ENCODE assay signal across 10 cellular contexts in genomic region chr16:78227855-78228254, GRCh38.
DNase-seq lines count a peak whose midpoint lies in the region; ATAC-seq, FAIRE-seq and TF ChIP-seq lines count a peak whose summit lies in the region.
"Had no signal": no experiment of that assay in that cellular context is flagged by ENCODE, and none has a peak within 500 bp of the region (broad histone marks: within the 10 kb centered on the region; RNA-seq: fewer than 3 reads in every experiment).

No MANE protein-coding gene starts in this region.

- H2BK20ac ChIP-seq in H1 (ENCODE audit: low read length), result no peak overlapping the region

- no peaks in the 10 kb centered on the region; a peak in 1 of 7 replicates for H3K4me1 ChIP-seq in H1 (replicated peaks in 1 of 4; ENCODE audit: control insufficient read depth in 3 of 4, insufficient read depth in 4 of 4, low read length in 3 of 4)

- CTCF ChIA-PET in H1 (lab: Charles Lee; ENCODE audit: partially characterized antibody), result interaction anchor here (0.6 to 2.8 kb wide), 6 partner anchors 12 to 229 kb away, joined by 3 to 9 read pairs (median 3); no protein-coding TSS in a partner anchor

- peak; percentile 58 for ATAC-seq in sciatic nerve
- ATAC-seq in GM18511 (IDR thresholded peaks at IDR 0.05; ENCODE audit: unreplicated experiment), result no peak

- H3K36me3 ChIP-seq in H1 (ENCODE audit: control insufficient read depth in 2 of 4, insufficient read depth in 4 of 4, low read length in 3 of 4), result no peaks in the 10 kb centered on the region

- TF ChIP-seq POLR2A in H1 (IDR thresholded peaks at IDR 0.05; ENCODE audit: control extremely low read depth in 1 of 2, low read depth in 2 of 2, low read length in 2 of 2), result no peak

- no peak overlapping the region for H3K56ac ChIP-seq in H1 (replicated peaks; ENCODE audit: insufficient read length, low read depth, low read length)

- POLR2A ChIA-PET in H1 (lab: Charles Lee; ENCODE audit: partially characterized antibody), result no interaction called here

- no peak overlapping the region for H2BK120ac ChIP-seq in H1 (replicated peaks; ENCODE audit: low read depth, low read length)

- no peak overlapping the region for H4K5ac ChIP-seq in H1 (ENCODE audit: insufficient read length, low read depth, low read length)

- no peak overlapping the region for H3K9ac ChIP-seq in H1 (replicated peaks in 1 of 4; ENCODE audit: extremely low read depth in 1 of 4, low read depth in 3 of 4, low read length in 3 of 4)

- no peak overlapping the region for H3K4me2 ChIP-seq in H1 (ENCODE audit: insufficient read depth in 1 of 2, low read depth in 2 of 2, low read length in 2 of 2)

- H3K14ac ChIP-seq in H1 (ENCODE audit: insufficient read length), result no peak overlapping the region

- H2BK15ac ChIP-seq in H1 (ENCODE audit: low read length), result no peak overlapping the region

- H3K23ac ChIP-seq in H1 (ENCODE audit: insufficient read length), result no peak overlapping the region

- H2AFZ ChIP-seq in H1 (ENCODE audit: low read length), result no peak overlapping the region

- peak; percentile 29 for DNase-seq in NCI-H510A treated with DMSO at 0.1 percent for 48 hours (lab: John Stamatoyannopoulos, UW)
- no peak for DNase-seq in NCI-H510A (lab: John Stamatoyannopoulos, UW)
- peak; percentile 16 for DNase-seq in NCI-H526 treated with DMSO at 0.1 percent for 48 hours (lab: John Stamatoyannopoulos, UW)
- DNase-seq in H1 (ENCODE audit: low read depth in 1 of 2, low spot score in 2 of 2), result peak in 1 of 2 experiments; percentile 43
- DNase-seq in sciatic nerve (ENCODE audit: low spot score), result no peak
- DNase-seq in HT-29 (ENCODE audit: low spot score), result no peak
- no peak for DNase-seq in GM19238 (ENCODE audit: insufficient read length, low spot score)
- DNase-seq: amygdala had no signal

- no peak overlapping the region for H3K27ac ChIP-seq in H1 (ENCODE audit: low read depth, low read length)

- H3K79me1 ChIP-seq in H1 (ENCODE audit: low read depth, low read length), result no peaks in the 10 kb centered on the region

- H2AK5ac ChIP-seq in H1 (ENCODE audit: low read depth, low read length), result no peak overlapping the region

- no peaks in the 10 kb centered on the region for H3K23me2 ChIP-seq in H1 (ENCODE audit: low read depth, low read length)

- no peak overlapping the region for H2BK5ac ChIP-seq in H1 (ENCODE audit: low read depth, low read length)

- no peak overlapping the region for H3K4me3 ChIP-seq in H1 (ENCODE audit: extremely low read depth in 1 of 4, insufficient read depth in 2 of 4, low read depth in 3 of 4, low read length in 4 of 4)

- H3K79me2 ChIP-seq in H1 (ENCODE audit: control insufficient read depth in 1 of 2, insufficient read depth in 2 of 2, low read length in 2 of 2), result no peaks in the 10 kb centered on the region

- no peak overlapping the region for H3K4ac ChIP-seq in H1 (replicated peaks; ENCODE audit: insufficient read length, low read depth, low read length)

- no peak for TF ChIP-seq EP300 in H1 (IDR thresholded peaks at IDR 0.05; ENCODE audit: borderline replicate concordance in 1 of 2, low read depth in 2 of 2, low read length in 2 of 2)

- H2BK12ac ChIP-seq in H1 (ENCODE audit: low read depth, low read length), result no peak overlapping the region

- H3K9me3 ChIP-seq in H1 (ENCODE audit: insufficient read depth in 2 of 2, low read depth in 1 of 2, low read length in 1 of 2), result no peaks in the 10 kb centered on the region

- peak; percentile 36 for FAIRE-seq in H1 (lab: Jason Lieb, UNC)
- FAIRE-seq: islet of Langerhans had no signal

- intact Hi-C loops in sciatic nerve (cut with DNase I), result no loop called here

- H4K20me1 ChIP-seq in H1 (replicated peaks in 1 of 2; ENCODE audit: control insufficient read depth in 1 of 2, insufficient read depth in 2 of 2, low read length in 2 of 2), result no peaks in the 10 kb centered on the region

- no peak overlapping the region for H4K91ac ChIP-seq in H1 (replicated peaks; ENCODE audit: insufficient read length, low read length)

- TF ChIP-seq CTCF in H1 (IDR thresholded peaks at IDR 0.05; ENCODE audit: control extremely low read depth in 1 of 3, insufficient read depth in 1 of 3, low read depth in 1 of 3, low read length in 3 of 3), result peak in 2 of 3 experiments; percentile 41 to 43; a peak in 3 of 4 replicates

- peak; percentile 85 to 86 for TF ChIP-seq RAD21 in H1 (IDR thresholded peaks at IDR 0.05 in 1 of 2, conservative IDR thresholded peaks at IDR 0.05 in 1 of 2; ENCODE audit: low read depth in 2 of 2, low read length in 2 of 2)

- 89% methylated on average over 3 of the region's 3 CpGs; no CpG with 5 or more reads in 1 of the 2 experiments for WGBS in H1 (ENCODE audit: extremely low coverage in 1 of 2, insufficient coverage in 1 of 2, insufficient read length in 1 of 2, insufficient replicate concordance in 2 of 2, low coverage in 1 of 2, low lambda C conversion rate in 2 of 2, missing lambda C conversion rate in 1 of 2), 2 experiments

- H3K27me3 ChIP-seq in H1 (replicated peaks in 1 of 4; ENCODE audit: control insufficient read depth in 3 of 4, extremely low read depth in 1 of 4, insufficient read depth in 3 of 4, low read length in 3 of 4), result no peaks in the 10 kb centered on the region

- no peak overlapping the region for H4K8ac ChIP-seq in H1 (ENCODE audit: extremely low read depth, insufficient read depth, low read length)

- H3K18ac ChIP-seq in H1 (ENCODE audit: extremely low read depth, low read length), result no peak overlapping the region

TF ChIP-seq in H1, 55 proteins besides CTCF, POLR2A, EP300 and RAD21:
- no peak for TF ChIP-seq JUND (IDR thresholded peaks at IDR 0.05; ENCODE audit: low read length)
- TF ChIP-seq BCL11A (IDR thresholded peaks at IDR 0.05; ENCODE audit: low read depth in 2 of 2, low read length in 2 of 2), result no peak
- TF ChIP-seq ATF3 (IDR thresholded peaks at IDR 0.05; ENCODE audit: insufficient read depth, low read depth, low read length), result no peak
- TF ChIP-seq CEBPB (IDR thresholded peaks at IDR 0.05; ENCODE audit: low read depth, low read length), result no peak
- no peak for TF ChIP-seq TEAD4 (IDR thresholded peaks at IDR 0.05; ENCODE audit: low read depth, low read length)
- no peak for TF ChIP-seq BRCA1 (IDR thresholded peaks at IDR 0.05; ENCODE audit: low read depth, low read length)
- TF ChIP-seq RFX5 (IDR thresholded peaks at IDR 0.05; ENCODE audit: borderline replicate concordance, low read depth, low read length), result no peak
- no peak for TF ChIP-seq POU5F1 (IDR thresholded peaks at IDR 0.05; ENCODE audit: low read depth, low read length)
- no peak for TF ChIP-seq POLR2AphosphoS5 (IDR thresholded peaks at IDR 0.05; ENCODE audit: low read depth, low read length)
- no peak for TF ChIP-seq RXRA (IDR thresholded peaks at IDR 0.05; ENCODE audit: insufficient read depth, low read depth, low read length)
- no peak for TF ChIP-seq CTBP2 (IDR thresholded peaks at IDR 0.05; ENCODE audit: borderline replicate concordance, insufficient read depth, insufficient read length, low read length)
- no peak for TF ChIP-seq CREB1 (IDR thresholded peaks at IDR 0.05)
- no peak for TF ChIP-seq KDM4A (IDR thresholded peaks at IDR 0.05; ENCODE audit: low read depth, low read length, severe bottlenecking)
- TF ChIP-seq YY1 (IDR thresholded peaks at IDR 0.05; ENCODE audit: low read depth, low read length), result no peak

Comparison
In these comparisons a context has a peak if more than half of its experiments do, and no peak if none do; other contexts are left out.
1. DNase-seq: peak in NCI-H510A treated with DMSO at 0.1 percent for 48 hours (single experiment) and NCI-H526 treated with DMSO at 0.1 percent for 48 hours (single experiment); none in NCI-H510A (single experiment), sciatic nerve (single experiment), HT-29 (single experiment) and GM19238 (single experiment).